8 cellular contexts compared by ENCODE assay signal in the genomic region with DNA sequence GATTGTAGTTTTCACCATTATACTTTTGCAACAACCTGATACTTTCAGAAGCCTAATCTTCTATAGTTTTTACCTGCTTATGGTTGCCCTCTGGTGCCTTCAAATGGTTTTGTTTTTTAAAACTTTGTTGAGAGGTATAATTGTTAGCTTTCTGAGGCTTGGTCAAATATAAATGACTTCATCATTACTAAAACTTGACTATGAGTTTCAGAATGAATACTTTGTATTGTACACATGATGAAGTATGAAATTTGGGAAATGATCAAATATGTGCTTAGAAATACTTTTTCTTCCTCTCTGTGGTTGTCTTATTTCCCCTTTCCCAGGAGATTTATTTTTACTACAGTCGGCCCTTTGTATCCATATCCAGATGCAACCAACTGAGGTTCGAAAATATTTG.
A peak's percentile ranks its signal among the peaks of the same experiment; 100 is the strongest.
DNase-seq lines count a peak whose midpoint lies in the region; ATAC-seq, FAIRE-seq and TF ChIP-seq lines count a peak whose summit lies in the region.

No MANE protein-coding gene starts in this region.

- TF ChIP-seq POLR2A in GM12878 (IDR thresholded peaks at IDR 0.05; ENCODE audit: low read depth, low read length) (no peak), erythroblast (IDR thresholded peaks at IDR 0.05; ENCODE audit: low read length) (no peak)

- in situ Hi-C loops in GM12878 (cut with MboI) = no loop called here

- no peaks in the 10 kb centered on the region for H3K27me3 Mint-ChIP-seq in stimulated activated naive CD8-positive, alpha-beta T cell treated with anti-CD3 and anti-CD28 coated beads, Interleukin-15, Interleukin-2, amounts not matched to agents 100 ng/mL and 50 ng/mL, for 24 hours
- H3K27me3 Mint-ChIP-seq in CD8-positive, alpha-beta memory T cell = no peaks in the 10 kb centered on the region

- H3K4me1 ChIP-seq in GM12878 (ENCODE audit: control insufficient read depth, insufficient read depth, low read length) (no peaks in the 10 kb centered on the region; the same call in 1 of the 2 replicates), PC-9 (replicated peaks; ENCODE audit: insufficient read depth) (no peaks in the 10 kb centered on the region)
- no peaks in the 10 kb centered on the region for H3K4me1 ChIP-seq in CD8-positive, alpha-beta memory T cell (ENCODE audit: insufficient read depth, low read length)

- H3K27ac Mint-ChIP-seq in stimulated activated naive CD8-positive, alpha-beta T cell treated with anti-CD3 and anti-CD28 coated beads, Interleukin-15, Interleukin-2, amounts not matched to agents 100 ng/mL and 50 ng/mL, for 24 hours = no peak overlapping the region
- H3K27ac Mint-ChIP-seq in CD8-positive, alpha-beta memory T cell = no peak overlapping the region

- H3K4me2 ChIP-seq in GM12878 (ENCODE audit: control insufficient read depth, insufficient read depth) (no peak overlapping the region), PC-9 (no peak overlapping the region)

- H3K36me3 ChIP-seq in GM12878 (ENCODE audit: control insufficient read depth in 2 of 2, insufficient read depth in 2 of 2, low read length in 1 of 2) (no peaks in the 10 kb centered on the region), PC-9 (ENCODE audit: low read depth) (no peaks in the 10 kb centered on the region)
- H3K36me3 ChIP-seq in CD8-positive, alpha-beta memory T cell (ENCODE audit: insufficient read depth, low read length) = no peaks in the 10 kb centered on the region

- POLR2A ChIA-PET in GM12878 (lab: Charles Lee) = no interaction called here
- POLR2A ChIA-PET in CD8-positive, alpha-beta memory T cell (lab: Charles Lee) = no interaction called here
- POLR2A ChIA-PET in PC-9 (lab: Charles Lee; ENCODE audit: unreplicated experiment) = no interaction called here

- peak overlapping the region; percentile 27 for H3K4me3 Mint-ChIP-seq in stimulated activated naive CD8-positive, alpha-beta T cell treated with anti-CD3 and anti-CD28 coated beads, Interleukin-15, Interleukin-2, amounts not matched to agents 100 ng/mL and 50 ng/mL, for 24 hours
- H3K4me3 Mint-ChIP-seq in CD8-positive, alpha-beta memory T cell = no peak overlapping the region

- RAD21 ChIA-PET in GM12878 (lab: Charles Lee; ENCODE audit: unreplicated experiment) = interaction anchor here (2.0 to 2.6 kb wide), 2 partner anchors 153 to 864 kb away, joined by 4 to 17 read pairs; partner anchors contain the start of gene B3GALT2

- no TSS peak for BruUV-seq in GM12878 (replicated peaks; lab: Mats Ljungman, UMichigan)
- no TSS peak for BruUV-seq in PC-9 (replicated peaks; lab: Mats Ljungman, UMichigan)

- H3K4me3 ChIP-seq in GM12878 = no peak overlapping the region
- no peak overlapping the region for H3K4me3 ChIP-seq in CD8-positive, alpha-beta memory T cell (ENCODE audit: low read length)
- no peak overlapping the region for H3K4me3 ChIP-seq in PC-9

- H2AFZ ChIP-seq in GM12878 (ENCODE audit: control insufficient read depth, low read depth, low read length) (no peak overlapping the region), PC-9 (no peak overlapping the region)

- no peaks in the 10 kb centered on the region for H3K79me2 ChIP-seq in GM12878 (ENCODE audit: control insufficient read depth, insufficient read depth, low read length)
- H3K79me2 ChIP-seq in PC-9 (ENCODE audit: low read depth) = no peaks in the 10 kb centered on the region

- H3K27me3 ChIP-seq in GM12878 (replicated peaks in 1 of 2; ENCODE audit: control insufficient read depth in 2 of 2, insufficient read depth in 2 of 2, low read length in 1 of 2) = no peaks in the 10 kb centered on the region
- H3K27me3 ChIP-seq in CD8-positive, alpha-beta memory T cell (ENCODE audit: insufficient read depth, low read length, poor library complexity, severe bottlenecking) = no peaks in the 10 kb centered on the region
- no peaks in the 10 kb centered on the region for H3K27me3 ChIP-seq in PC-9 (ENCODE audit: insufficient read depth, low read depth)

- no peak overlapping the region for H3K27ac ChIP-seq in GM12878 (ENCODE audit: control insufficient read depth, insufficient read depth)
- no peak overlapping the region for H3K27ac ChIP-seq in CD8-positive, alpha-beta memory T cell (ENCODE audit: low read depth, low read length)
- H3K27ac ChIP-seq in PC-9 = no peak overlapping the region

- peak; percentile 68 for TF ChIP-seq RAD21 in GM12878 (IDR thresholded peaks at IDR 0.05; ENCODE audit: insufficient read depth, low read depth, low read length)

- H3K4me1 Mint-ChIP-seq in stimulated activated naive CD8-positive, alpha-beta T cell treated with anti-CD3 and anti-CD28 coated beads, Interleukin-15, Interleukin-2, amounts not matched to agents 100 ng/mL and 50 ng/mL, for 24 hours (ENCODE audit: low read depth) = peaks cover 8% of the 10 kb centered on the region
- peaks cover 0 to 6% (median 0%) of the 10 kb centered on the region in 3 donors for H3K4me1 Mint-ChIP-seq in CD8-positive, alpha-beta memory T cell

- H3F3A ChIP-seq in PC-9 (ENCODE audit: insufficient read depth, low read depth) = no peaks in the 10 kb centered on the region

- intact Hi-C loops in GM12878 (cut with micrococcal nuclease; ENCODE audit: unreplicated experiment) = loop anchor here (2.0 kb wide), 1 partner anchor 155 kb away; no protein-coding TSS in a partner anchor
- intact Hi-C loops in PC-9 (cut with micrococcal nuclease; ENCODE audit: unreplicated experiment) = loop anchor here (5.0 kb wide), 1 partner anchor 156 kb away; no protein-coding TSS in a partner anchor

- no peaks in the 10 kb centered on the region for H4K20me1 ChIP-seq in GM12878 (ENCODE audit: control insufficient read depth, insufficient read depth)
- no peaks in the 10 kb centered on the region for H4K20me1 ChIP-seq in PC-9 (ENCODE audit: insufficient read depth)

- no peak for DNase-seq in stimulated activated naive CD8-positive, alpha-beta T cell treated with anti-CD3 and anti-CD28 coated beads, Interleukin-15, Interleukin-2, amounts not matched to agents 100 U/mL and 50 U/mL, for 24 hours
- DNase-seq in GM12878 (ENCODE audit: low read depth, low spot score) (no peak), erythroblast (lab: John Stamatoyannopoulos, UW) (no peak), PC-9 (no peak)
- DNase-seq in CD8-positive, alpha-beta memory T cell = no peak

- no peaks in the 10 kb centered on the region for H3K36me3 Mint-ChIP-seq in stimulated activated naive CD8-positive, alpha-beta T cell treated with anti-CD3 and anti-CD28 coated beads, Interleukin-15, Interleukin-2, amounts not matched to agents 100 ng/mL and 50 ng/mL, for 24 hours (ENCODE audit: low read depth)
- H3K36me3 Mint-ChIP-seq in CD8-positive, alpha-beta memory T cell = peaks cover 2 to 19% (median 4%) of the 10 kb centered on the region in 3 donors

- FAIRE-seq in GM12878 (lab: Jason Lieb, UNC) = no peak

- SMC1A ChIA-PET in GM12878 (lab: Charles Lee; ENCODE audit: uncharacterized antibody, unreplicated experiment) = interaction anchor here (0.9 to 2.2 kb wide), 5 partner anchors 13 to 156 kb away, joined by 3 to 17 read pairs (median 6); partner anchors contain the start of gene B3GALT2

- no peak for TF ChIP-seq EP300 in GM12878 (IDR thresholded peaks at IDR 0.05; ENCODE audit: borderline replicate concordance in 1 of 2, control insufficient read depth in 1 of 2, low read depth in 2 of 2, low read length in 2 of 2)

- TF ChIP-seq CTCF in GM12878 (IDR thresholded peaks at IDR 0.05 in 2 of 3, conservative IDR thresholded peaks at IDR 0.05 in 1 of 3; ENCODE audit: control insufficient read depth in 2 of 3, extremely low read depth in 1 of 3, insufficient read depth in 1 of 3, low read depth in 3 of 3, low read length in 3 of 3) (peak in 2 of 3 experiments; percentile 15 to 34; a peak in 1 of 6 replicates), PC-9 (conservative IDR thresholded peaks at IDR 0.05) (no peak)

- H3K9me3 Mint-ChIP-seq in stimulated activated naive CD8-positive, alpha-beta T cell treated with anti-CD3 and anti-CD28 coated beads, Interleukin-15, Interleukin-2, amounts not matched to agents 100 ng/mL and 50 ng/mL, for 24 hours = peaks cover 16% of the 10 kb centered on the region
- H3K9me3 Mint-ChIP-seq in CD8-positive, alpha-beta memory T cell = peaks cover 5 to 17% (median 13%) of the 10 kb centered on the region in 5 donors

- H3K9ac ChIP-seq in GM12878 (ENCODE audit: control insufficient read depth, insufficient read depth, low read length) = no peak overlapping the region

- 0% methylated on average over 2 of the region's 2 CpGs for WGBS in GM12878 (ENCODE audit: insufficient coverage, insufficient replicate concordance, low lambda C conversion rate, missing lambda C conversion rate)

- H3K9me3 ChIP-seq in GM12878 (replicated peaks; ENCODE audit: control insufficient read depth, insufficient read depth, low read length) (no peaks in the 10 kb centered on the region; the same call in 2 of the 3 replicates), PC-9 (ENCODE audit: insufficient read depth, low read depth) (peaks cover 2% of the 10 kb centered on the region; the same call in 1 of the 2 replicates)
- no peaks in the 10 kb centered on the region for H3K9me3 ChIP-seq in CD8-positive, alpha-beta memory T cell (ENCODE audit: low read length)

- ATAC-seq in stimulated activated naive CD8-positive, alpha-beta T cell treated with anti-CD3 and anti-CD28 coated beads, Interleukin-15, Interleukin-2, amounts not matched to agents 100 U/mL and 50 U/mL, for 24 hours = no peak
- ATAC-seq in HG03175 (IDR thresholded peaks at IDR 0.05; ENCODE audit: unreplicated experiment) (peak; percentile 55), GM12878 (peak; percentile 91), HG03457 (IDR thresholded peaks at IDR 0.05; ENCODE audit: unreplicated experiment) (no peak)

- no peaks in the 10 kb centered on the region for H3K9me2 ChIP-seq in PC-9 (ENCODE audit: insufficient read depth)

- CTCF ChIA-PET in GM12878 (lab: Yijun Ruan, JAX) (interaction anchor here (0.6 to 3.9 kb wide), 8 partner anchors 23 to 864 kb away, joined by 3 to 26 read pairs (median 4); no protein-coding TSS in a partner anchor), PC-9 (lab: Charles Lee) (no interaction called here)
- CTCF ChIA-PET in CD8-positive, alpha-beta memory T cell (lab: Charles Lee) = no interaction called here

TF ChIP-seq in GM12878, 131 proteins besides CTCF, POLR2A, EP300 and RAD21 (continues in another document):
- TF ChIP-seq POLR2AphosphoS5 (IDR thresholded peaks at IDR 0.05; ENCODE audit: low read length) (no peak), ZZZ3 (IDR thresholded peaks at IDR 0.05; ENCODE audit: control insufficient read depth, insufficient read length, low read depth) (no peak), PML (IDR thresholded peaks at IDR 0.05; ENCODE audit: low read length) (no peak), KAT2A (conservative IDR thresholded peaks at IDR 0.05; ENCODE audit: control insufficient read depth, low read depth, low read length) (no peak), GATAD2B (conservative IDR thresholded peaks at IDR 0.05; ENCODE audit: low read depth) (no peak), BHLHE40 (IDR thresholded peaks at IDR 0.05; ENCODE audit: borderline replicate concordance in 1 of 2, low read depth in 2 of 2, low read length in 1 of 2) (no peak)

Comparison
In these comparisons a context has a peak if more than half of its experiments do, and no peak if none do; other contexts are left out.
1. ATAC-seq: peak in HG03175 (single experiment) and GM12878 (single experiment); none in stimulated activated naive CD8-positive, alpha-beta T cell treated with anti-CD3 and anti-CD28 coated beads, Interleukin-15, Interleukin-2, amounts not matched to agents 100 U/mL and 50 U/mL, for 24 hours (single experiment) and HG03457 (single experiment).